27 cellular contexts compared by ENCODE assay signal in genomic region chr6:43149260-43149659, GRCh38. TPM values are rescaled to one million over a fixed set of nuclear protein-coding genes. Genes with fewer than 3 reads are reported as not detected.
DNase-seq lines count a peak whose midpoint lies in the region; ATAC-seq and TF ChIP-seq lines count a peak whose summit lies in the region.
"Had no signal": no experiment of that assay in that cellular context is flagged by ENCODE, and none has a peak within 500 bp of the region (broad histone marks: within the 10 kb centered on the region; RNA-seq: fewer than 3 reads in every experiment).

No MANE protein-coding gene starts in this region.

- no peak for ATAC-seq in HG02938 (IDR thresholded peaks at IDR 0.05; ENCODE audit: unreplicated experiment)
- ATAC-seq: activated naive CD8-positive, alpha-beta T cell treated with anti-CD3 and anti-CD28 coated beads, Interleukin-2, amount 50 U/mL, for 24 hours; activated T-cell treated with anti-CD3 and anti-CD28 coated beads, Interleukin-2, amount 50 U/mL, for 4 hours; CD8-positive, alpha-beta T cell; GM23338; heart right ventricle; psoas muscle had no signal

- DNase-seq in EH (ENCODE audit: low read depth) (peak; percentile 74), NCI-H82 (lab: John Stamatoyannopoulos, UW) (peak; percentile 88), astrocyte of the spinal cord (ENCODE audit: low read depth, low spot score) (peak; percentile 36), prostate gland (ENCODE audit: low spot score) (no peak), NCI-H748 treated with DMSO at 0.1 percent for 48 hours (lab: John Stamatoyannopoulos, UW) (no peak)
- DNase-seq in stimulated activated naive CD4-positive, alpha-beta T cell (lab: John Stamatoyannopoulos, UW): no peak
- no peak for DNase-seq in activated CD4-positive, alpha-beta T cell treated with anti-CD3 and anti-CD28 coated beads for 48 hours
- DNase-seq: activated CD4-positive, alpha-beta T cell treated with anti-CD3 and anti-CD28 coated beads, Interleukin-2, amount 10 ng/mL, durations not matched to agents 24 days and 14 days; activated gamma-delta T cell treated with Interleukin-2 at 50 U/mL for 16 hours; activated naive CD8-positive, alpha-beta T cell treated with anti-CD3 and anti-CD28 coated beads, Interleukin-2, amount 50 U/mL, for 24 hours; activated T-cell treated with anti-CD3 and anti-CD28 coated beads, Interleukin-2, amount 50 U/mL, for 4 hours; CD8-positive, alpha-beta T cell; effector memory CD4-positive, alpha-beta T cell; erythroblast; foreskin melanocyte; heart right ventricle; NCI-H1092; NCI-H1694 treated with DMSO at 0.1 percent for 48 hours; NCI-H526; psoas muscle; RPMI8226; uterus had no signal

- H3K4me3 ChIP-seq in astrocyte of the spinal cord (ENCODE audit: low read depth, low read length) (no peak overlapping the region), prostate gland (no peak overlapping the region)
- H3K4me3 ChIP-seq: coronary artery, GM23338, heart right ventricle, lung, psoas muscle, thoracic aorta, uterus had no signal

- 95% methylated on average over 2 of the region's 2 CpGs for WGBS in prostate gland

- peak overlapping the region; percentile 14 to 47 for H3K27ac ChIP-seq in prostate gland
- H3K27ac ChIP-seq: coronary artery, heart right ventricle, psoas muscle, uterus had no signal

- in situ Hi-C loops in astrocyte of the spinal cord (cut with HindIII; ENCODE audit: low sequenced_read_pairs): no loop called here

- no peaks in the 10 kb centered on the region for H3K36me3 ChIP-seq in prostate gland
- H3K36me3 ChIP-seq: heart right ventricle, thoracic aorta, uterus had no signal

- TF ChIP-seq CTCF in astrocyte of the spinal cord (IDR thresholded peaks at IDR 0.05; ENCODE audit: low read depth, low read length): no peak
- TF ChIP-seq CTCF in prostate gland (IDR thresholded peaks at IDR 0.05): no peak

- intact Hi-C loops in prostate gland (cut with DNase I): no loop called here

- peaks cover 6% of the 10 kb centered on the region for H3K4me1 ChIP-seq in prostate gland (replicated peaks)
- H3K4me1 ChIP-seq: uterus had no signal

- no peaks in the 10 kb centered on the region for H3K27me3 ChIP-seq in prostate gland (replicated peaks; ENCODE audit: insufficient read depth)
- H3K27me3 ChIP-seq: heart right ventricle, uterus had no signal

- TF ChIP-seq POLR2A in prostate gland (IDR thresholded peaks at IDR 0.05): no peak

- no peaks in the 10 kb centered on the region for H3K9me3 ChIP-seq in prostate gland
- H3K9me3 ChIP-seq: heart right ventricle, psoas muscle, thoracic aorta, uterus had no signal

RNA-seq across cellular contexts. Expression of gene SRF, which starts 21.8 kb away (rescaled TPM):
- 10 to 100 TPM; 40.5 to 56.3 TPM for total RNA-seq in prostate gland

RNA-seq across cellular contexts. Expression of gene CUL9, which starts 32.7 kb away (rescaled TPM):
- total RNA-seq in prostate gland: 10 to 100 TPM; 22.9 to 87.0 TPM

Comparison
In these comparisons a context has a peak if more than half of its experiments do, and no peak if none do; other contexts are left out.
1. DNase-seq: peak in EH (single experiment), NCI-H82 (single experiment) and astrocyte of the spinal cord (single experiment); none in prostate gland (single experiment), stimulated activated naive CD4-positive, alpha-beta T cell (0 of 6), activated CD4-positive, alpha-beta T cell treated with anti-CD3 and anti-CD28 coated beads for 48 hours (single experiment) and NCI-H748 treated with DMSO at 0.1 percent for 48 hours (single experiment).